ENCODE assay signal across 9 cellular contexts in the genomic region with DNA sequence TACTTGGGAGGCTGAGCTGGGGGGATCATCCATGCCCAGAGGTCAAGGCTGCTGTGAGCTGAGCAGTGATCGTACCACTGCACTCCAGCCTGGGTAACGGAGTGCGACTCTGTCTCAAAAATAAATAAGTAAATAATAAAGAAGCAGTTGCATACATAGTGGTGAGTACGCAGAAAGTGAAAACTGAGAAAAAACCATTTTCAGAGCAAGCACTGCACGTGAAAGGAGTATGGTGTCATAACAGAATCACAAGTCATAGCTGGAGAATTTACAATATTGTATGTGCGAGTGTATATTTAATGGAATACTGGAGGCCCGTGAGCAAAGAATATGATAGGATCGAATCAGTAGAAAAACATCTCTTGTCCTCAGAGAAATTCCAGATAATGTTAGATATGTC.
"Had no signal": no experiment of that assay in that cellular context is flagged by ENCODE, and none has a peak within 500 bp of the region (broad histone marks: within the 10 kb centered on the region; RNA-seq: fewer than 3 reads in every experiment).

No MANE protein-coding gene starts in this region.

- DNase-seq: GM23248, GOT3, H7, HFFc6, IMR-90, Kasumi-1, KG1 had no signal

- H3K27ac ChIP-seq: GM23248 had no signal

- ATAC-seq: HCT116, K562 had no signal
